1 cellular context compared by ENCODE assay signal in the genomic region with DNA sequence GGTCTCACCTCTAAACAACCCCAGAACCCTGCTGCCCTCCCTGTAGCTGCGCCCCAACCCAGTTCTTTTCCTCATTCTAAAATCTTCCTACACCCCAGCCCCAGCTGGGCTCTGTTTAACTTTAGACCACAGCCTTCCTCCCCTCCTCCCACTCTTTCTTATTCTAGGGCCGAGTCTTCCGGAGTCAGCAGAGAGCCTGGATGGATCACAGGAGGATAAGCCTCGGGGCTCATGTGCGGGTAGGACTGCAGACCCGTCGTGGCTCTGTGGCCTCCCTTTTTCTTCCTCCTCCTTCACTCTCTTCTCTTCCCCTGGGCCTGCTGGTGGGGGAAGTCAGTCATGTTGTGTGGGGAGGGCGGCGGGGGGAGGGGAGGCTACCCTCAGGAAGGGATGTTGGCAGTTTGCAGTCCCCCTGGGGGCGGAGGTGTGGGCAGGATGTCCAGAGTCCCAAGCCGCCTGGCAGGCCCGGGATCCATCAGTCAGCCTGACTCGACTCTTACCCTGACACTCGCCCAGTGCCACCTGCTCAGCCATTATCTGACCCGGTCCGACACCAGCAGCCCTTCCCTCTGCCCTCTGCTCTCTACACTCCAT.
TF ChIP-seq lines count a peak whose summit lies in the region.

No MANE protein-coding gene starts in this region.

TF ChIP-seq in H1, 55 proteins besides CTCF, POLR2A, EP300 and RAD21:
- no peak for TF ChIP-seq CREB1 (IDR thresholded peaks at IDR 0.05)
- TF ChIP-seq ASH2L (IDR thresholded peaks at IDR 0.05; ENCODE audit: low read length), result peak; percentile 76
- 0 out of 2 replicates have a peak, but pooled peaks have one; percentile 40 for TF ChIP-seq TAF1 (IDR thresholded peaks at IDR 0.05; ENCODE audit: low read depth, low read length)
